Comparison of ENCODE assay signal across 2 cellular contexts in the genomic region with DNA sequence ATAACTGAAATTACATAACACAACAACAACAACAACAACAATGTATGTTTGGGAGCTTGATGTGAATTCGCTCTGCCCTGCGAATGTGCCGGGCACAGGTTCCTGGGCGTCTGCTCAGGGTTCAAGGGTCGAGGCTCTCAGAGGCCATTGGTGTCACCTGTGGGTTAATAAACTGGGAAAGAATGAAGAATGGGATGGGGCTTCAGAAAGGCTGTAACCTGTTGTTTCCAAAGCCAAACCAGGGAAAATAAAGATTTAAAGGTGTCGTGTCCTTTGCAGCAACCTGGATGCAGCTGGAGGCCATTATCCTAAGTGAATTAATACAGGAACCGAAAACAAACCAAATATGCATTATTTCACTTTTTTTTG.
TF ChIP-seq lines count a peak whose summit lies in the region.

No MANE protein-coding gene starts in this region.

TF ChIP-seq in HCT116, 20 proteins besides CTCF, POLR2A, EP300 and RAD21:
- TF ChIP-seq JUND (IDR thresholded peaks at IDR 0.05) (no peak), POLR2AphosphoS5 (IDR thresholded peaks at IDR 0.05; ENCODE audit: low read depth, low read length) (no peak), ZFX (IDR thresholded peaks at IDR 0.05) (no peak), ZNF274 (IDR thresholded peaks at IDR 0.05; ENCODE audit: low read depth, low read length) (no peak), SRF (IDR thresholded peaks at IDR 0.05; ENCODE audit: low read depth) (no peak), EGR1 (IDR thresholded peaks at IDR 0.05; ENCODE audit: low read depth) (no peak), EZH2phosphoT487 (IDR thresholded peaks at IDR 0.05; ENCODE audit: borderline replicate concordance) (no peak), TCF7L2 (IDR thresholded peaks at IDR 0.05; ENCODE audit: borderline replicate concordance, extremely low read depth, insufficient read depth, insufficient read length) (no peak), ELF1 (IDR thresholded peaks at IDR 0.05; ENCODE audit: borderline replicate concordance, low read depth) (no peak), EZH2 (IDR thresholded peaks at IDR 0.05) (no peak), SIN3A (IDR thresholded peaks at IDR 0.05; ENCODE audit: low read depth) (no peak), FOSL1 (IDR thresholded peaks at IDR 0.05; ENCODE audit: low read depth) (no peak), CEBPB (IDR thresholded peaks at IDR 0.05; ENCODE audit: low read depth) (no peak), CBX3 (IDR thresholded peaks at IDR 0.05; ENCODE audit: low read depth) (no peak)
- TF ChIP-seq, protein P1, sequence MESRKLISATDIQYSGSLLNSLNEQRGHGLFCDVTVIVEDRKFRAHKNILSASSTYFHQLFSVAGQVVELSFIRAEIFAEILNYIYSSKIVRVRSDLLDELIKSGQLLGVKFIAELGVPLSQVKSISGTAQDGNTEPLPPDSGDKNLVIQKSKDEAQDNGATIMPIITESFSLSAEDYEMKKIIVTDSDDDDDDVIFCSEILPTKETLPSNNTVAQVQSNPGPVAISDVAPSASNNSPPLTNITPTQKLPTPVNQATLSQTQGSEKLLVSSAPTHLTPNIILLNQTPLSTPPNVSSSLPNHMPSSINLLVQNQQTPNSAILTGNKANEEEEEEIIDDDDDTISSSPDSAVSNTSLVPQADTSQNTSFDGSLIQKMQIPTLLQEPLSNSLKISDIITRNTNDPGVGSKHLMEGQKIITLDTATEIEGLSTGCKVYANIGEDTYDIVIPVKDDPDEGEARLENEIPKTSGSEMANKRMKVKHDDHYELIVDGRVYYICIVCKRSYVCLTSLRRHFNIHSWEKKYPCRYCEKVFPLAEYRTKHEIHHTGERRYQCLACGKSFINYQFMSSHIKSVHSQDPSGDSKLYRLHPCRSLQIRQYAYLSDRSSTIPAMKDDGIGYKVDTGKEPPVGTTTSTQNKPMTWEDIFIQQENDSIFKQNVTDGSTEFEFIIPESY (IDR thresholded peaks at IDR 0.05; ENCODE audit: extremely low read depth, insufficient replicate concordance, low read length) = no peak
- TF ChIP-seq, protein P2, sequence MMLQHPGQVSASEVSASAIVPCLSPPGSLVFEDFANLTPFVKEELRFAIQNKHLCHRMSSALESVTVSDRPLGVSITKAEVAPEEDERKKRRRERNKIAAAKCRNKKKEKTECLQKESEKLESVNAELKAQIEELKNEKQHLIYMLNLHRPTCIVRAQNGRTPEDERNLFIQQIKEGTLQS (IDR thresholded peaks at IDR 0.05) = no peak
- TF ChIP-seq, protein P3, sequence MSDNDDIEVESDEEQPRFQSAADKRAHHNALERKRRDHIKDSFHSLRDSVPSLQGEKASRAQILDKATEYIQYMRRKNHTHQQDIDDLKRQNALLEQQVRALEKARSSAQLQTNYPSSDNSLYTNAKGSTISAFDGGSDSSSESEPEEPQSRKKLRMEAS (IDR thresholded peaks at IDR 0.05) = no peak
- TF ChIP-seq, protein P4, sequence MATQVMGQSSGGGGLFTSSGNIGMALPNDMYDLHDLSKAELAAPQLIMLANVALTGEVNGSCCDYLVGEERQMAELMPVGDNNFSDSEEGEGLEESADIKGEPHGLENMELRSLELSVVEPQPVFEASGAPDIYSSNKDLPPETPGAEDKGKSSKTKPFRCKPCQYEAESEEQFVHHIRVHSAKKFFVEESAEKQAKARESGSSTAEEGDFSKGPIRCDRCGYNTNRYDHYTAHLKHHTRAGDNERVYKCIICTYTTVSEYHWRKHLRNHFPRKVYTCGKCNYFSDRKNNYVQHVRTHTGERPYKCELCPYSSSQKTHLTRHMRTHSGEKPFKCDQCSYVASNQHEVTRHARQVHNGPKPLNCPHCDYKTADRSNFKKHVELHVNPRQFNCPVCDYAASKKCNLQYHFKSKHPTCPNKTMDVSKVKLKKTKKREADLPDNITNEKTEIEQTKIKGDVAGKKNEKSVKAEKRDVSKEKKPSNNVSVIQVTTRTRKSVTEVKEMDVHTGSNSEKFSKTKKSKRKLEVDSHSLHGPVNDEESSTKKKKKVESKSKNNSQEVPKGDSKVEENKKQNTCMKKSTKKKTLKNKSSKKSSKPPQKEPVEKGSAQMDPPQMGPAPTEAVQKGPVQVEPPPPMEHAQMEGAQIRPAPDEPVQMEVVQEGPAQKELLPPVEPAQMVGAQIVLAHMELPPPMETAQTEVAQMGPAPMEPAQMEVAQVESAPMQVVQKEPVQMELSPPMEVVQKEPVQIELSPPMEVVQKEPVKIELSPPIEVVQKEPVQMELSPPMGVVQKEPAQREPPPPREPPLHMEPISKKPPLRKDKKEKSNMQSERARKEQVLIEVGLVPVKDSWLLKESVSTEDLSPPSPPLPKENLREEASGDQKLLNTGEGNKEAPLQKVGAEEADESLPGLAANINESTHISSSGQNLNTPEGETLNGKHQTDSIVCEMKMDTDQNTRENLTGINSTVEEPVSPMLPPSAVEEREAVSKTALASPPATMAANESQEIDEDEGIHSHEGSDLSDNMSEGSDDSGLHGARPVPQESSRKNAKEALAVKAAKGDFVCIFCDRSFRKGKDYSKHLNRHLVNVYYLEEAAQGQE (IDR thresholded peaks at IDR 0.05; ENCODE audit: low read depth) = no peak

TF ChIP-seq in K562, 482 proteins besides CTCF, POLR2A, EP300 and RAD21:
- no peak for TF ChIP-seq THRAP3 (IDR thresholded peaks at IDR 0.05; ENCODE audit: borderline replicate concordance)
- TF ChIP-seq ZBTB49 (CRISPR knock-in tag; IDR thresholded peaks at IDR 0.05; ENCODE audit: borderline replicate concordance) = 0 out of 2 replicates have a peak, but pooled peaks have one; percentile 61
- no peak for TF ChIP-seq SRSF1 (IDR thresholded peaks at IDR 0.05; ENCODE audit: low read depth, low read length)
- no peak for TF ChIP-seq FOXJ3 (CRISPR knock-in tag; IDR thresholded peaks at IDR 0.05)
- TF ChIP-seq, protein P5, sequence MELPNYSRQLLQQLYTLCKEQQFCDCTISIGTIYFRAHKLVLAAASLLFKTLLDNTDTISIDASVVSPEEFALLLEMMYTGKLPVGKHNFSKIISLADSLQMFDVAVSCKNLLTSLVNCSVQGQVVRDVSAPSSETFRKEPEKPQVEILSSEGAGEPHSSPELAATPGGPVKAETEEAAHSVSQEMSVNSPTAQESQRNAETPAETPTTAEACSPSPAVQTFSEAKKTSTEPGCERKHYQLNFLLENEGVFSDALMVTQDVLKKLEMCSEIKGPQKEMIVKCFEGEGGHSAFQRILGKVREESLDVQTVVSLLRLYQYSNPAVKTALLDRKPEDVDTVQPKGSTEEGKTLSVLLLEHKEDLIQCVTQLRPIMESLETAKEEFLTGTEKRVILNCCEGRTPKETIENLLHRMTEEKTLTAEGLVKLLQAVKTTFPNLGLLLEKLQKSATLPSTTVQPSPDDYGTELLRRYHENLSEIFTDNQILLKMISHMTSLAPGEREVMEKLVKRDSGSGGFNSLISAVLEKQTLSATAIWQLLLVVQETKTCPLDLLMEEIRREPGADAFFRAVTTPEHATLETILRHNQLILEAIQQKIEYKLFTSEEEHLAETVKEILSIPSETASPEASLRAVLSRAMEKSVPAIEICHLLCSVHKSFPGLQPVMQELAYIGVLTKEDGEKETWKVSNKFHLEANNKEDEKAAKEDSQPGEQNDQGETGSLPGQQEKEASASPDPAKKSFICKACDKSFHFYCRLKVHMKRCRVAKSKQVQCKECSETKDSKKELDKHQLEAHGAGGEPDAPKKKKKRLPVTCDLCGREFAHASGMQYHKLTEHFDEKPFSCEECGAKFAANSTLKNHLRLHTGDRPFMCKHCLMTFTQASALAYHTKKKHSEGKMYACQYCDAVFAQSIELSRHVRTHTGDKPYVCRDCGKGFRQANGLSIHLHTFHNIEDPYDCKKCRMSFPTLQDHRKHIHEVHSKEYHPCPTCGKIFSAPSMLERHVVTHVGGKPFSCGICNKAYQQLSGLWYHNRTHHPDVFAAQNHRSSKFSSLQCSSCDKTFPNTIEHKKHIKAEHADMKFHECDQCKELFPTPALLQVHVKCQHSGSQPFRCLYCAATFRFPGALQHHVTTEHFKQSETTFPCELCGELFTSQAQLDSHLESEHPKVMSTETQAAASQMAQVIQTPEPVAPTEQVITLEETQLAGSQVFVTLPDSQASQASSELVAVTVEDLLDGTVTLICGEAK (IDR thresholded peaks at IDR 0.05) = no peak
- TF ChIP-seq, protein P5 (CRISPR knock-in tag; IDR thresholded peaks at IDR 0.05) = no peak
- no peak for TF ChIP-seq ZNF668 (CRISPR knock-in tag; IDR thresholded peaks at IDR 0.05)
- peak; percentile 68; the same call in 1 of the 2 replicates for TF ChIP-seq FOXK1 (CRISPR knock-in tag; IDR thresholded peaks at IDR 0.05; ENCODE audit: borderline replicate concordance)
- TF ChIP-seq, protein P6, sequence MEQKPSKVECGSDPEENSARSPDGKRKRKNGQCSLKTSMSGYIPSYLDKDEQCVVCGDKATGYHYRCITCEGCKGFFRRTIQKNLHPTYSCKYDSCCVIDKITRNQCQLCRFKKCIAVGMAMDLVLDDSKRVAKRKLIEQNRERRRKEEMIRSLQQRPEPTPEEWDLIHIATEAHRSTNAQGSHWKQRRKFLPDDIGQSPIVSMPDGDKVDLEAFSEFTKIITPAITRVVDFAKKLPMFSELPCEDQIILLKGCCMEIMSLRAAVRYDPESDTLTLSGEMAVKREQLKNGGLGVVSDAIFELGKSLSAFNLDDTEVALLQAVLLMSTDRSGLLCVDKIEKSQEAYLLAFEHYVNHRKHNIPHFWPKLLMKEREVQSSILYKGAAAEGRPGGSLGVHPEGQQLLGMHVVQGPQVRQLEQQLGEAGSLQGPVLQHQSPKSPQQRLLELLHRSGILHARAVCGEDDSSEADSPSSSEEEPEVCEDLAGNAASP (IDR thresholded peaks at IDR 0.05) = no peak
- TF ChIP-seq ZBED1 (IDR thresholded peaks at IDR 0.05) = no peak
- no peak for TF ChIP-seq DIDO1 (tag; IDR thresholded peaks at IDR 0.05; ENCODE audit: low read depth)
